ENCODE assay signal across 14 cellular contexts in genomic region chr19:55119053-55119452, GRCh38. TPM values are rescaled to one million over a fixed set of nuclear protein-coding genes. Genes with fewer than 3 reads are reported as not detected.
DNase-seq lines count a peak whose midpoint lies in the region; TF ChIP-seq lines count a peak whose summit lies in the region.
"Had no signal": no experiment of that assay in that cellular context is flagged by ENCODE, and none has a peak within 500 bp of the region (broad histone marks: within the 10 kb centered on the region; RNA-seq: fewer than 3 reads in every experiment).

No MANE protein-coding gene starts in this region.

- H3K27ac ChIP-seq in dorsolateral prefrontal cortex: peak overlapping the region in 15 of 59 donors; percentile 22 to 91 (median 78)
- H3K27ac ChIP-seq in neutrophil: peak overlapping the region; percentile 88
- H3K27ac ChIP-seq: brain microvascular endothelial cell had no signal

- TF ChIP-seq CTCF in NB4 (IDR thresholded peaks at IDR 0.05; ENCODE audit: low read depth, low read length): no peak
- TF ChIP-seq CTCF in dorsolateral prefrontal cortex (IDR thresholded peaks at IDR 0.05 in 54 of 56, conservative IDR thresholded peaks at IDR 0.05 in 2 of 56; ENCODE audit: low read depth in 1 of 56, partially characterized antibody in 56 of 56): no peak
- TF ChIP-seq CTCF in neutrophil (IDR thresholded peaks at IDR 0.05): no peak

- no peak for TF ChIP-seq POLR2A in NB4 (IDR thresholded peaks at IDR 0.05; ENCODE audit: extremely low read depth, insufficient read length)

- no peaks in the 10 kb centered on the region for H3K9me3 ChIP-seq in ES-I3 (ENCODE audit: control insufficient read depth, insufficient read depth, low read length)
- H3K9me3 ChIP-seq in neutrophil: no peaks in the 10 kb centered on the region
- H3K9me3 ChIP-seq in MG63: no peaks in the 10 kb centered on the region
- H3K9me3 ChIP-seq: Peyer's patch had no signal

- peak overlapping the region; percentile 73 for H3K4me3 ChIP-seq in NB4 (ENCODE audit: low read depth, low read length)
- H3K4me3 ChIP-seq in dorsolateral prefrontal cortex: peak overlapping the region in 41 of 59 donors; percentile 60 to 93 (median 85)
- peak overlapping the region; percentile 75 to 82 for H3K4me3 ChIP-seq in neutrophil (ENCODE audit: low read depth in 1 of 2, low read length in 1 of 2)
- H3K4me3 ChIP-seq in MG63: no peak overlapping the region
- H3K4me3 ChIP-seq: lung had no signal

- intact Hi-C loops in dorsolateral prefrontal cortex (cut with DNase I): loop anchor here in 1 of 2 donors (5.0 to 10.0 kb wide), 2 partner anchors 533 to 1026 kb away; partner anchors contain the start of gene ZNF444

- peak overlapping the region; percentile 87 for H3K9ac ChIP-seq in ES-I3 (ENCODE audit: low read depth, low read length)

- H3K27me3 ChIP-seq in dorsolateral prefrontal cortex (peaks cover 0 to 3% (median 0%) of the 10 kb centered on the region in 45 donors), neutrophil (peaks cover 19% of the 10 kb centered on the region), MG63 (peaks cover under 1% of the 10 kb centered on the region; the same call in 1 of the 2 replicates)
- H3K27me3 ChIP-seq: Peyer's patch had no signal

- H3K36me3 ChIP-seq in ES-I3 (ENCODE audit: insufficient read depth, low read length): no peaks in the 10 kb centered on the region
- H3K36me3 ChIP-seq in neutrophil: peaks cover 6% of the 10 kb centered on the region
- H3K36me3 ChIP-seq in MG63: peaks cover 9% of the 10 kb centered on the region
- H3K36me3 ChIP-seq: brain microvascular endothelial cell, Peyer's patch, WERI-Rb-1 had no signal

- H3K4me1 ChIP-seq in ES-I3 (ENCODE audit: insufficient read depth, low read length): peaks cover 9% of the 10 kb centered on the region; the same call in 1 of the 2 replicates
- peaks cover 39 to 46% of the 10 kb centered on the region in 2 experiments for H3K4me1 ChIP-seq in neutrophil (ENCODE audit: control insufficient read depth in 1 of 2, insufficient read depth in 1 of 2, low read depth in 1 of 2, low read length in 1 of 2)

- DNase-seq in NB4 (ENCODE audit: low read depth) (peak; percentile 73), dorsolateral prefrontal cortex (no peak), AG08395 (ENCODE audit: low spot score) (no peak), MG63 (no peak), glomerular visceral epithelial cell (ENCODE audit: extremely low spot score) (no peak)
- DNase-seq: brain microvascular endothelial cell, GF-D8, HCEC 1CT, NCI-H1436 treated with DMSO at 0.1 percent for 48 hours, WERI-Rb-1 had no signal

RNA-seq across cellular contexts. Expression of gene PPP1R12C, which starts 1.6 kb away (rescaled TPM):
- 100 to 1,000 TPM; 105 to 212 (median 148) TPM for total RNA-seq in dorsolateral prefrontal cortex
- 76.0 and 81.1 TPM in 2 replicates for total RNA-seq in MG63 (2014; rRNA removed; shearing (Covaris generic); ENCODE audit: low replicate concordance)

RNA-seq across cellular contexts. Expression of gene TNNT1, which starts 30.0 kb away (rescaled TPM):
- 10 to 100 TPM in 68 of 120 experiments, 1 to 10 TPM in 52; 1.3 to 45.0 (median 10.7) TPM for total RNA-seq in dorsolateral prefrontal cortex
- total RNA-seq in MG63 (2014; rRNA removed; shearing (Covaris generic); ENCODE audit: low replicate concordance): 1.7 TPM in 1 of 2 replicates, not detected in the other
- total RNA-seq: Peyer's patch had no signal

RNA-seq across cellular contexts. Expression of gene TNNI3, which starts 38.5 kb away (rescaled TPM):
- 1 to 10 TPM in 7 of 120 experiments, under 1 TPM in 5, not detected in 108; 0.73 to 2.4 (median 1.2) TPM for total RNA-seq in dorsolateral prefrontal cortex
- total RNA-seq in MG63 (2014; rRNA removed; shearing (Covaris generic); ENCODE audit: low replicate concordance): not detected in 2 replicates
- total RNA-seq: Peyer's patch had no signal

RNA-seq across cellular contexts. Expression of gene EPS8L1, which starts 43.4 kb away (rescaled TPM):
- 1 to 10 TPM in 45 of 120 experiments, under 1 TPM in 28, not detected in 47; 0.16 to 4.1 (median 1.1) TPM for total RNA-seq in dorsolateral prefrontal cortex
- total RNA-seq in MG63 (2014; rRNA removed; shearing (Covaris generic); ENCODE audit: low replicate concordance): 1.1 TPM in 1 of 2 replicates, not detected in the other

RNA-seq across cellular contexts. Expression of gene DNAAF3, which starts 47.4 kb away (rescaled TPM):
- 1 to 10 TPM in 38 of 120 experiments, under 1 TPM in 36, not detected in 46; 0.28 to 3.9 (median 1.0) TPM for total RNA-seq in dorsolateral prefrontal cortex
- 2.7 TPM in 1 of 2 replicates, not detected in the other for total RNA-seq in MG63 (2014; rRNA removed; shearing (Covaris generic); ENCODE audit: low replicate concordance)
